ENCODE assay signal across 8 cellular contexts in the genomic region with DNA sequence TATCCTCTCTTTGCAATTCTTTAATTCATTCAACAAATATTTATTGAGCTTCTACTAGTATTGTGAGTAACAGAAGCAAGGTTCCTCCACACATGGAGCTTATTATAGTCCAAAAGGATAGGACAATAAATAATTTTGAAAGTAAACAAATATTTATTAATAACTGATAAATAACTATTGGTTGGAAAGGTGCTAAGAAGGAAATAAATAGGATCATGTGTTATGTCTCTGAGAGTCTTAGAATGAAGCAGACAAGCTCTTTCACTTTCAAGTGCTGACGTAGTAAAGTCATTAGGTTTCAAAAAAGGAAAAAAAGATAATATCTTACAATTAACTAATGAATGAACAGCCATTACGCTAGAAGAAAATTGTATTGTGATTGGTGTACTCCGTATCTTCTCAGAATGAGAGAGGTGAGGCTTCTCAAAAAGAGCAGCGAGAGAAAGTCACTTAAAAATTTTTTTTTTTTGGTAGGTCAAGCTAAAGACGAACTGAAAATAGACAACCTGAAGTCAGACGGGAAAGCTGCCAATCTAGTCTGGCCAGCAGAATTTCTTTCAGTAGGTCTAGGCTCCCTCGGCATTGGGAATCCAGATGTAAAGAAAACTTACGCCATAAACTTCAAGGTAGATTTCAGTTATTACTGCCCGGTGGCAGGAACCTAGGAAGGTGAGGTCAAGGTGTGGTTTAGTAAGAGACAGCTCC. TPM values are rescaled to one million over a fixed set of nuclear protein-coding genes. Genes with fewer than 3 reads are reported as not detected.
DNase-seq lines count a peak whose midpoint lies in the region; ATAC-seq and TF ChIP-seq lines count a peak whose summit lies in the region.

No MANE protein-coding gene starts in this region.

- peaks cover 25% of the 10 kb centered on the region for H3K36me3 Mint-ChIP-seq in activated CD8-positive, alpha-beta T cell treated with anti-CD3 and anti-CD28 coated beads, Interleukin-2, amount 10 ng/mL, durations not matched to agents 7 days and 5 days (ENCODE audit: low read depth)

- no peak for TF ChIP-seq POLR2A in testis (IDR thresholded peaks at IDR 0.05)

- H3K4me3 Mint-ChIP-seq in activated CD8-positive, alpha-beta T cell treated with anti-CD3 and anti-CD28 coated beads, Interleukin-2, amount 10 ng/mL, durations not matched to agents 7 days and 5 days: peak overlapping the region; percentile 99

- peaks cover 26% of the 10 kb centered on the region for H3K4me1 Mint-ChIP-seq in activated CD8-positive, alpha-beta T cell treated with anti-CD3 and anti-CD28 coated beads, Interleukin-2, amount 10 ng/mL, durations not matched to agents 7 days and 5 days (ENCODE audit: low read depth)

- peak; percentile 8 for ATAC-seq in HG02938 (IDR thresholded peaks at IDR 0.05; ENCODE audit: unreplicated experiment)
- peak; percentile 2 for ATAC-seq in activated CD8-positive, alpha-beta T cell treated with anti-CD3 and anti-CD28 coated beads, Interleukin-2, amount 10 ng/mL, durations not matched to agents 7 days and 5 days

- peak overlapping the region; percentile 97 for H3K27ac Mint-ChIP-seq in activated CD8-positive, alpha-beta T cell treated with anti-CD3 and anti-CD28 coated beads, Interleukin-2, amount 10 ng/mL, durations not matched to agents 7 days and 5 days

- CTCF ChIA-PET in activated CD8-positive, alpha-beta T cell treated with anti-CD3 and anti-CD28 coated beads, Interleukin-2, amount 10 ng/mL, durations not matched to agents 7 days and 5 days (lab: Charles Lee): interaction anchor here (0.6 to 5.0 kb wide), 17 partner anchors 9 to 373 kb away, joined by 3 to 44 read pairs (median 5); no protein-coding TSS in a partner anchor

- H3K9me3 Mint-ChIP-seq in activated CD8-positive, alpha-beta T cell treated with anti-CD3 and anti-CD28 coated beads, Interleukin-2, amount 10 ng/mL, durations not matched to agents 7 days and 5 days (ENCODE audit: insufficient read depth): no peaks in the 10 kb centered on the region

- H3K4me3 ChIP-seq in iPS-18c (ENCODE audit: insufficient read depth, low read depth, low read length): peak overlapping the region; percentile 85; the same call in 1 of the 2 replicates
- peak overlapping the region; percentile 98 for H3K4me3 ChIP-seq in testis

- no peaks in the 10 kb centered on the region for H3K36me3 ChIP-seq in testis (ENCODE audit: low read depth, missing control alignments)

- POLR2A ChIA-PET in activated CD8-positive, alpha-beta T cell treated with anti-CD3 and anti-CD28 coated beads, Interleukin-2, amount 10 ng/mL, durations not matched to agents 7 days and 5 days (lab: Charles Lee): interaction anchor here (0.6 to 3.7 kb wide), 16 partner anchors 10 to 1173 kb away, joined by 3 to 71 read pairs (median 4); partner anchors contain the start of genes LLPH and RASSF3

- no peaks in the 10 kb centered on the region for H3K27me3 Mint-ChIP-seq in activated CD8-positive, alpha-beta T cell treated with anti-CD3 and anti-CD28 coated beads, Interleukin-2, amount 10 ng/mL, durations not matched to agents 7 days and 5 days (ENCODE audit: low read depth)

- no peaks in the 10 kb centered on the region for H3K27me3 ChIP-seq in testis

- H3K9me3 ChIP-seq in iPS-18c (ENCODE audit: control insufficient read depth, insufficient read depth, low read length) (no peaks in the 10 kb centered on the region), testis (no peaks in the 10 kb centered on the region)

- no peak for TF ChIP-seq CTCF in testis (IDR thresholded peaks at IDR 0.05)

- H3K27ac ChIP-seq in testis: peak overlapping the region; percentile 95 to 98

- intact Hi-C loops in testis (cut with DNase I; ENCODE audit: low total_unique reads): no loop called here

- DNase-seq in DMS53 (lab: John Stamatoyannopoulos, UW): peak; percentile 59
- no peak for DNase-seq in activated CD8-positive, alpha-beta T cell treated with anti-CD3 and anti-CD28 coated beads, Interleukin-2, amount 10 ng/mL, durations not matched to agents 7 days and 5 days
- no peak for DNase-seq in testis
- no peak for DNase-seq in NCI-H226
- DNase-seq in LoVo (ENCODE audit: low spot score): no peak
- DNase-seq in stimulated activated CD4-positive, alpha-beta T cell treated with anti-CD3 and anti-CD28 coated beads, Interleukin-15, amount 100 ng/mL, for 24 hours: no peak

- 6 to 9% methylated on average over 9 of the region's 9 CpGs for WGBS in testis, 2 donors

- peaks cover 16% of the 10 kb centered on the region for H3K4me1 ChIP-seq in testis

RNA-seq across cellular contexts. Expression of gene LEMD3, which starts 0.6 kb away (rescaled TPM):
- total RNA-seq in activated CD8-positive, alpha-beta T cell treated with anti-CD3 and anti-CD28 coated beads, Interleukin-2, amount 10 ng/mL, durations not matched to agents 7 days and 5 days: 10 to 100 TPM; 35.9 to 36.1 TPM
- total RNA-seq in testis: 10 to 100 TPM; 72.4 to 92.4 TPM
- polyA plus RNA-seq in testis (ENCODE audit: insufficient read depth, low read depth, low replicate concordance): 38.7 TPM

RNA-seq across cellular contexts. Expression of gene WIF1, which starts 47.7 kb away (rescaled TPM):
- not detected for total RNA-seq in activated CD8-positive, alpha-beta T cell treated with anti-CD3 and anti-CD28 coated beads, Interleukin-2, amount 10 ng/mL, durations not matched to agents 7 days and 5 days
- total RNA-seq in testis: 1 to 10 TPM in 1 of 2 donors, under 1 TPM in 1; 0.87 to 4.5 TPM
- polyA plus RNA-seq in testis (ENCODE audit: insufficient read depth, low read depth, low replicate concordance): 3.1 TPM
